ENCODE assay signal across 8 cellular contexts in genomic region chr9:129932303-129933151, GRCh38.
DNase-seq lines count a peak whose midpoint lies in the region; ATAC-seq, FAIRE-seq and TF ChIP-seq lines count a peak whose summit lies in the region.

No MANE protein-coding gene starts in this region.

- SMC1A ChIA-PET in GM12878 (lab: Charles Lee; ENCODE audit: uncharacterized antibody, unreplicated experiment): interaction anchor here (0.7 to 4.9 kb wide), 36 partner anchors 9 to 1634 kb away, joined by 3 to 46 read pairs (median 4); no protein-coding TSS in a partner anchor

- peak overlapping the region; percentile 71 for H3K4me2 ChIP-seq in GM12878 (ENCODE audit: control insufficient read depth, insufficient read depth)

- RAD21 ChIA-PET in GM12878 (lab: Charles Lee; ENCODE audit: unreplicated experiment): interaction anchor here (0.8 to 4.0 kb wide), 18 partner anchors 9 to 110 kb away, joined by 3 to 36 read pairs (median 8); no protein-coding TSS in a partner anchor

- no peaks in the 10 kb centered on the region for H4K20me1 ChIP-seq in GM12878 (ENCODE audit: control insufficient read depth, insufficient read depth)

- TF ChIP-seq RAD21 in GM12878 (IDR thresholded peaks at IDR 0.05; ENCODE audit: insufficient read depth, low read depth, low read length): no peak

- peaks cover 37% of the 10 kb centered on the region for H3K4me1 Mint-ChIP-seq in HFFc6 (ENCODE audit: low read depth)

- POLR2A ChIA-PET in A673 (lab: Charles Lee; ENCODE audit: low non-redundant PET): interaction anchor here (0.7 kb wide), 2 partner anchors 30 to 106 kb away, joined by 3 to 4 read pairs; no protein-coding TSS in a partner anchor
- POLR2A ChIA-PET in GM12878 (lab: Charles Lee): interaction anchor here (0.6 to 3.8 kb wide), 16 partner anchors 10 to 1862 kb away, joined by 3 to 41 read pairs (median 6); no protein-coding TSS in a partner anchor

- H3K27me3 Mint-ChIP-seq in HFFc6 (ENCODE audit: insufficient read depth): no peaks in the 10 kb centered on the region

- H3K79me2 ChIP-seq in GM12878 (ENCODE audit: control insufficient read depth, insufficient read depth, low read length): peaks cover 61% of the 10 kb centered on the region

- 1% methylated on average over 8 of the region's 8 CpGs for WGBS in GM12878 (ENCODE audit: insufficient coverage, insufficient replicate concordance, low lambda C conversion rate, missing lambda C conversion rate)
- WGBS in mesodermal cell (ENCODE audit: insufficient coverage in 2 of 2), 2 experiments: 23 to 30% methylated on average over 5 to 7 of the region's 8 CpGs

- TF ChIP-seq CTCF in A673 (conservative IDR thresholded peaks at IDR 0.05; ENCODE audit: low read depth, low read length) (no peak), HFFc6 (IDR thresholded peaks at IDR 0.05) (no peak), GM12878 (IDR thresholded peaks at IDR 0.05 in 2 of 3, conservative IDR thresholded peaks at IDR 0.05 in 1 of 3; ENCODE audit: control insufficient read depth in 2 of 3, extremely low read depth in 1 of 3, insufficient read depth in 1 of 3, low read depth in 3 of 3, low read length in 3 of 3) (no peak)

- H3K9me3 ChIP-seq in A673 (ENCODE audit: low read depth, low read length, poor library complexity, severe bottlenecking) (no peaks in the 10 kb centered on the region), GM12878 (replicated peaks; ENCODE audit: control insufficient read depth, insufficient read depth, low read length) (no peaks in the 10 kb centered on the region), mesodermal cell (ENCODE audit: control insufficient read depth, low read length) (no peaks in the 10 kb centered on the region)

- CTCF ChIA-PET in A673 (lab: Charles Lee) (no interaction called here), GM12878 (lab: Yijun Ruan, JAX) (interaction anchor here (0.7 to 3.9 kb wide), 9 partner anchors 15 to 307 kb away, joined by 3 to 13 read pairs (median 3); partner anchors contain the start of gene NTMT1)

- peak overlapping the region; percentile 64 for H3K4me3 Mint-ChIP-seq in HFFc6

- H3K9ac ChIP-seq in GM12878 (ENCODE audit: control insufficient read depth, insufficient read depth, low read length): peak overlapping the region; percentile 45

- TF ChIP-seq POLR2A in GM12878 (IDR thresholded peaks at IDR 0.05; ENCODE audit: low read depth, low read length): no peak

- H2AFZ ChIP-seq in GM12878 (ENCODE audit: control insufficient read depth, low read depth, low read length): no peak overlapping the region

- peaks cover 44% of the 10 kb centered on the region for H3K36me3 ChIP-seq in A673 (ENCODE audit: insufficient read depth, low read length, poor library complexity, severe bottlenecking)
- peaks cover 7 to 34% of the 10 kb centered on the region in 2 experiments for H3K36me3 ChIP-seq in GM12878 (ENCODE audit: control insufficient read depth in 2 of 2, insufficient read depth in 2 of 2, low read length in 1 of 2)
- H3K36me3 ChIP-seq in mesodermal cell (ENCODE audit: control insufficient read depth, insufficient read depth, low read length): peaks cover 20% of the 10 kb centered on the region

- ATAC-seq in GM12878 (peak; percentile 52), HG03460 (IDR thresholded peaks at IDR 0.05; ENCODE audit: unreplicated experiment) (no peak)

- H3K27me3 ChIP-seq in A673 (replicated peaks; ENCODE audit: insufficient read depth, low read depth, low read length, poor library complexity) (no peaks in the 10 kb centered on the region), GM12878 (replicated peaks in 1 of 2; ENCODE audit: control insufficient read depth in 2 of 2, insufficient read depth in 2 of 2, low read length in 1 of 2) (no peaks in the 10 kb centered on the region)

- H3K9me3 Mint-ChIP-seq in HFFc6: no peaks in the 10 kb centered on the region

- DNase-seq in A673 (ENCODE audit: low spot score) (no peak), HFFc6 (no peak), GM12878 (ENCODE audit: low read depth, low spot score) (peak; percentile 47), DMS79 treated with DMSO at 0.1 percent for 48 hours (lab: John Stamatoyannopoulos, UW) (no peak), HPDE6-E6E7 (ENCODE audit: extremely low spot score) (no peak), posterior cingulate gyrus (no peak)

- in situ Hi-C loops in GM12878 (cut with MboI): no loop called here

- FAIRE-seq in GM12878 (lab: Jason Lieb, UNC): no peak

- peaks cover 55% of the 10 kb centered on the region for H3K4me1 ChIP-seq in A673 (ENCODE audit: insufficient read depth, low read length, poor library complexity, severe bottlenecking)
- H3K4me1 ChIP-seq in GM12878 (ENCODE audit: control insufficient read depth, insufficient read depth, low read length): peaks cover 46% of the 10 kb centered on the region
- peaks cover 25% of the 10 kb centered on the region for H3K4me1 ChIP-seq in mesodermal cell (ENCODE audit: control insufficient read depth, insufficient read depth, low read length, poor library complexity, severe bottlenecking)

- peak overlapping the region; percentile 74 for H3K27ac ChIP-seq in A673 (ENCODE audit: low read depth, low read length, poor library complexity, severe bottlenecking)
- H3K27ac ChIP-seq in GM12878 (ENCODE audit: control insufficient read depth, insufficient read depth): peak overlapping the region; percentile 84
- peak overlapping the region; percentile 38 for H3K27ac ChIP-seq in mesodermal cell (ENCODE audit: low read depth, low read length, severe bottlenecking)

- peak overlapping the region; percentile 78 for H3K27ac Mint-ChIP-seq in HFFc6

- BruUV-seq in A673 (replicated peaks; lab: Mats Ljungman, UMichigan): no TSS peak
- TSS peak; percentile 40 for BruUV-seq in GM12878 (replicated peaks; lab: Mats Ljungman, UMichigan)

- H3K4me3 ChIP-seq in A673 (ENCODE audit: low read depth, low read length, poor library complexity, severe bottlenecking) (no peak overlapping the region), GM12878 (no peak overlapping the region), mesodermal cell (ENCODE audit: extremely low read depth, insufficient read depth, low read length, poor library complexity, severe bottlenecking) (no peak overlapping the region)

- intact Hi-C loops in A673 (cut with micrococcal nuclease; ENCODE audit: unreplicated experiment) (no loop called here), GM12878 (cut with micrococcal nuclease; ENCODE audit: unreplicated experiment) (loop anchor here (1.0 to 2.0 kb wide), 2 partner anchors 24 to 45 kb away; no protein-coding TSS in a partner anchor), posterior cingulate gyrus (cut with DNase I) (loop anchor here (5.0 kb wide), 1 partner anchor 35 kb away; no protein-coding TSS in a partner anchor)

- no peaks in the 10 kb centered on the region for H3K36me3 Mint-ChIP-seq in HFFc6 (ENCODE audit: low read depth)

- 0 out of 4 replicates have a peak, but pooled peaks of 1 of the 2 experiments have one; percentile 18 for TF ChIP-seq EP300 in GM12878 (IDR thresholded peaks at IDR 0.05; ENCODE audit: borderline replicate concordance in 1 of 2, control insufficient read depth in 1 of 2, low read depth in 2 of 2, low read length in 2 of 2)

TF ChIP-seq in GM12878, 131 proteins besides CTCF, POLR2A, EP300 and RAD21 (continues in another document):
- peak; percentile 1; the same call in 1 of the 2 replicates for TF ChIP-seq CREB1 (IDR thresholded peaks at IDR 0.05; ENCODE audit: low read depth)
- no peak for TF ChIP-seq MAX (IDR thresholded peaks at IDR 0.05; ENCODE audit: low read depth, low read length)
- TF ChIP-seq RUNX3 (IDR thresholded peaks at IDR 0.05; ENCODE audit: low read length): peak; percentile 25
- 0 out of 2 replicates have a peak, but pooled peaks have one; percentile 29 for TF ChIP-seq TCF12 (IDR thresholded peaks at IDR 0.05; ENCODE audit: low read depth, low read length)
- TF ChIP-seq, protein P1, sequence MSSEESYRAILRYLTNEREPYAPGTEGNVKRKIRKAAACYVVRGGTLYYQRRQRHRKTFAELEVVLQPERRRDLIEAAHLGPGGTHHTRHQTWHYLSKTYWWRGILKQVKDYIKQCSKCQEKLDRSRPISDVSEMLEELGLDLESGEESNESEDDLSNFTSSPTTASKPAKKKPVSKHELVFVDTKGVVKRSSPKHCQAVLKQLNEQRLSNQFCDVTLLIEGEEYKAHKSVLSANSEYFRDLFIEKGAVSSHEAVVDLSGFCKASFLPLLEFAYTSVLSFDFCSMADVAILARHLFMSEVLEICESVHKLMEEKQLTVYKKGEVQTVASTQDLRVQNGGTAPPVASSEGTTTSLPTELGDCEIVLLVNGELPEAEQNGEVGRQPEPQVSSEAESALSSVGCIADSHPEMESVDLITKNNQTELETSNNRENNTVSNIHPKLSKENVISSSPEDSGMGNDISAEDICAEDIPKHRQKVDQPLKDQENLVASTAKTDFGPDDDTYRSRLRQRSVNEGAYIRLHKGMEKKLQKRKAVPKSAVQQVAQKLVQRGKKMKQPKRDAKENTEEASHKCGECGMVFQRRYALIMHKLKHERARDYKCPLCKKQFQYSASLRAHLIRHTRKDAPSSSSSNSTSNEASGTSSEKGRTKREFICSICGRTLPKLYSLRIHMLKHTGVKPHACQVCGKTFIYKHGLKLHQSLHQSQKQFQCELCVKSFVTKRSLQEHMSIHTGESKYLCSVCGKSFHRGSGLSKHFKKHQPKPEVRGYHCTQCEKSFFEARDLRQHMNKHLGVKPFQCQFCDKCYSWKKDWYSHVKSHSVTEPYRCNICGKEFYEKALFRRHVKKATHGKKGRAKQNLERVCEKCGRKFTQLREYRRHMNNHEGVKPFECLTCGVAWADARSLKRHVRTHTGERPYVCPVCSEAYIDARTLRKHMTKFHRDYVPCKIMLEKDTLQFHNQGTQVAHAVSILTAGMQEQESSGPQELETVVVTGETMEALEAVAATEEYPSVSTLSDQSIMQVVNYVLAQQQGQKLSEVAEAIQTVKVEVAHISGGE (CRISPR knock-in tag; IDR thresholded peaks at IDR 0.05): no peak
- no peak for TF ChIP-seq ZNF217 (IDR thresholded peaks at IDR 0.05)
- TF ChIP-seq IKZF1 (conservative IDR thresholded peaks at IDR 0.05): peak; percentile 91
- TF ChIP-seq USF2 (IDR thresholded peaks at IDR 0.05; ENCODE audit: borderline replicate concordance, low read depth, low read length): no peak
- TF ChIP-seq NBN (IDR thresholded peaks at IDR 0.05): peak; percentile 30; the same call in 1 of the 2 replicates
- peak; percentile 31; the same call in 1 of the 2 replicates for TF ChIP-seq GATAD2B (conservative IDR thresholded peaks at IDR 0.05; ENCODE audit: low read depth)
